Comparison of ENCODE assay signal across 14 cellular contexts in the genomic region with DNA sequence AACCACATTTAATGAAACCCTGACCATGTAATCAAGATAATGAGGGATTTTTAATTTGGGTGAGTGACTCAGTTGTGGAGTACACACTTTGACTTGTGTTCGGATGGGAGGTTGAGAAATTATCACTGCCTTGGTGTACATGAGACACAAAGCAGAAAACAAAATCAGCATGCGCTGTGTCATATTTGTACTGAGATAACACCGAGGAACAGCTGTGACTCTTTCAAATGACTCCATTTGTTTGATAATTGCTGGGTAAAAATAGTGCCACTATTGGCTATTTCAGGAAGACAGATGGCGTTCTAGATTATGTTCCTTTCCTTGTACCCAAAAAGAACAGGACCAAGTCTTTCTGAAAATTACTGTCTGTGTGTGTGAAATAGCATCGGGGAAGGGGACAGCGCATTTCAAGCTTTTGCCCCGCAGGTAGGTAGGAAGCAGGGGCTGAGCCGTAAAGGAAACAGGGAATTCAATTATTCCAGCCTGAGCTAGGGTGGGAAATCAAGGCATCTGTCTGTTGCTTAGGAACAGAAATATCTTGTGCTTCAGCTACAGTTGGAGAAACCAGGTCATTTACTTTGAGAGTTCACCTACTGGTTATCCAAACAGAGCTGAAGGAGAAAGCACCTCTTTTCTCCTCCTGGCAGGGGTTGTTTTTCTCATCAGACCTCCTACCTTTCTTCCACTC.
DNase-seq lines count a peak whose midpoint lies in the region; ATAC-seq and TF ChIP-seq lines count a peak whose summit lies in the region.
"Had no signal": no experiment of that assay in that cellular context is flagged by ENCODE, and none has a peak within 500 bp of the region (broad histone marks: within the 10 kb centered on the region; RNA-seq: fewer than 3 reads in every experiment).

No MANE protein-coding gene starts in this region.

- ATAC-seq in heart right ventricle, result peak in 6 of 8 donors; percentile 35 to 82 (median 51)
- ATAC-seq in Right ventricle myocardium inferior, result no peak
- peak; percentile 78 to 81 for ATAC-seq in left cardiac atrium
- ATAC-seq: lower lobe of right lung had no signal

- no peak overlapping the region for H3K4me3 ChIP-seq in heart right ventricle
- no peak overlapping the region for H3K4me3 ChIP-seq in smooth muscle cell
- H3K4me3 ChIP-seq: lower lobe of right lung had no signal

- no peak overlapping the region for H3K4me2 ChIP-seq in smooth muscle cell

- no peaks in the 10 kb centered on the region for H4K20me1 ChIP-seq in smooth muscle cell (ENCODE audit: low read depth)

- no peak for DNase-seq in heart right ventricle
- no peak for DNase-seq in Right ventricle myocardium inferior (ENCODE audit: missing footprints)
- peak; percentile 76 for DNase-seq in NCI-H2171 (lab: John Stamatoyannopoulos, UW)
- DNase-seq in left cardiac atrium, result no peak
- DNase-seq in NCI-H1048 (lab: John Stamatoyannopoulos, UW), result no peak
- no peak for DNase-seq in NCI-H2227 treated with DMSO at 0.1 percent for 48 hours (lab: John Stamatoyannopoulos, UW)
- DNase-seq in iPS-NIHi11 (ENCODE audit: low spot score), result no peak
- DNase-seq in smooth muscle cell (lab: John Stamatoyannopoulos, UW; ENCODE audit: unreplicated experiment), result no peak
- DNase-seq: activated CD4-positive, alpha-beta T cell treated with anti-CD3 and anti-CD28 coated beads, Interleukin-2, amount 50 U/mL, for 1 hour; lower lobe of right lung; NCI-H1105; NCI-H526; SHP77; T1000 had no signal

- TF ChIP-seq CTCF in heart right ventricle (IDR thresholded peaks at IDR 0.05) (no peak), smooth muscle cell (IDR thresholded peaks at IDR 0.05; ENCODE audit: borderline replicate concordance, insufficient read depth, poor library complexity, severe bottlenecking) (no peak)

- 36 to 38% methylated on average over 8 of the region's 8 CpGs for WGBS in heart right ventricle, 2 donors
- WGBS in smooth muscle cell (ENCODE audit: low lambda C conversion rate), result 87% methylated on average over 8 of the region's 8 CpGs

- H3K27ac ChIP-seq in heart right ventricle, result no peak overlapping the region
- no peak overlapping the region for H3K27ac ChIP-seq in smooth muscle cell (ENCODE audit: low read depth)
- H3K27ac ChIP-seq: lower lobe of right lung had no signal

- H2AFZ ChIP-seq in smooth muscle cell (ENCODE audit: low read depth), result no peak overlapping the region

- H3K9me3 ChIP-seq in heart right ventricle (peaks cover 0 to under 1% (median 0%) of the 10 kb centered on the region in 11 donors), smooth muscle cell (replicated peaks; ENCODE audit: low read depth) (no peaks in the 10 kb centered on the region)
- H3K9me3 ChIP-seq: lower lobe of right lung had no signal

- no peaks in the 10 kb centered on the region for H3K79me2 ChIP-seq in smooth muscle cell (ENCODE audit: low read depth)

- H3K9ac ChIP-seq in smooth muscle cell (ENCODE audit: low read depth), result no peak overlapping the region

- H3K36me3 ChIP-seq in heart right ventricle (no peaks in the 10 kb centered on the region), smooth muscle cell (ENCODE audit: low read depth) (no peaks in the 10 kb centered on the region)
- H3K36me3 ChIP-seq: lower lobe of right lung had no signal

- intact Hi-C loops in heart right ventricle (cut with DNase I) (no loop called here), Right ventricle myocardium inferior (cut with DNase I) (no loop called here), left cardiac atrium (cut with DNase I) (no loop called here)

- H3F3A ChIP-seq in smooth muscle cell (ENCODE audit: low read depth), result no peaks in the 10 kb centered on the region

- H3K4me1 ChIP-seq in heart right ventricle (no peaks in the 10 kb centered on the region), smooth muscle cell (ENCODE audit: low read depth) (no peaks in the 10 kb centered on the region)
- H3K4me1 ChIP-seq: lower lobe of right lung had no signal

- H3K27me3 ChIP-seq in heart right ventricle (peaks cover 0 to 23% (median 9%) of the 10 kb centered on the region in 7 donors), smooth muscle cell (ENCODE audit: low read depth) (no peaks in the 10 kb centered on the region)
